ENCODE assay signal across 9 cellular contexts in genomic region chr11:123188508-123189165, GRCh38. TPM values are rescaled to one million over a fixed set of nuclear protein-coding genes. Genes with fewer than 3 reads are reported as not detected.
DNase-seq lines count a peak whose midpoint lies in the region; ATAC-seq, FAIRE-seq and TF ChIP-seq lines count a peak whose summit lies in the region.
"Had no signal": no experiment of that assay in that cellular context is flagged by ENCODE, and none has a peak within 500 bp of the region (broad histone marks: within the 10 kb centered on the region; RNA-seq: fewer than 3 reads in every experiment).

No MANE protein-coding gene starts in this region.

- peaks cover 83% of the 10 kb centered on the region for H3K27me3 Mint-ChIP-seq in T-helper 17 cell

- no peak overlapping the region for H3K4me3 Mint-ChIP-seq in T-helper 17 cell

- peaks cover 54% of the 10 kb centered on the region for H3K4me1 ChIP-seq in iPS-18a (ENCODE audit: control insufficient read depth, low read depth, low read length)
- peaks cover 0 to 3% of the 10 kb centered on the region in 2 donors for H3K4me1 ChIP-seq in kidney (ENCODE audit: control insufficient read depth in 1 of 2, insufficient read depth in 1 of 2, low read depth in 1 of 2, low read length in 2 of 2)

- peak overlapping the region; percentile 34 for H3K9ac ChIP-seq in iPS-18a (ENCODE audit: low read length)
- no peak overlapping the region for H3K9ac ChIP-seq in kidney (ENCODE audit: low read length in 2 of 2)

- FAIRE-seq in HTR-8/SVneo (lab: Jason Lieb, UNC) (peak; percentile 83), kidney (lab: Jason Lieb, UNC) (no peak)
- FAIRE-seq: K562 had no signal

- H3K4me3 ChIP-seq in cardiac fibroblast (replicated peaks in 1 of 2; ENCODE audit: low read depth in 2 of 2, low read length in 2 of 2) (peak overlapping the region; percentile 26 to 32), iPS-18a (ENCODE audit: low read length) (peak overlapping the region; percentile 32), kidney (ENCODE audit: low read length in 2 of 2) (no peak overlapping the region)
- H3K4me3 ChIP-seq: K562 had no signal

- no peak for DNase-seq in HTR-8/SVneo (ENCODE audit: insufficient read length, low spot score)
- DNase-seq in cardiac fibroblast (ENCODE audit: low read depth in 2 of 2): peak; percentile 85 to 86
- peak in 32 of 49 donors; percentile 6 to 57 (median 26) for DNase-seq in substantia nigra (lab: John Stamatoyannopoulos, UW)
- no peak for DNase-seq in NCI-H1105 treated with DMSO at 0.1 percent for 48 hours (lab: John Stamatoyannopoulos, UW)
- no peak for DNase-seq in T-helper 17 cell
- DNase-seq in kidney: no peak

- intact Hi-C loops in kidney (cut with DNase I): no loop called here

- H3K36me3 ChIP-seq in iPS-18a (ENCODE audit: control insufficient read depth, low read depth, low read length) (no peaks in the 10 kb centered on the region), kidney (ENCODE audit: control insufficient read depth in 1 of 2, insufficient read depth in 2 of 2, low read length in 2 of 2) (no peaks in the 10 kb centered on the region)

- TF ChIP-seq CTCF in cardiac fibroblast (IDR thresholded peaks at IDR 0.05; ENCODE audit: low read depth, low read length) (peak; percentile 37), kidney (IDR thresholded peaks at IDR 0.05; ENCODE audit: borderline replicate concordance, extremely low read depth, insufficient read depth) (no peak)

- peaks cover 5% of the 10 kb centered on the region for H3K27me3 ChIP-seq in iPS-18a (ENCODE audit: control insufficient read depth, insufficient read depth, low read length)

- ATAC-seq in GM21619 (IDR thresholded peaks at IDR 0.05; ENCODE audit: unreplicated experiment) (no peak), T-helper 17 cell (no peak)
- ATAC-seq: K562 had no signal

- peaks cover 16% of the 10 kb centered on the region for H3K4me1 Mint-ChIP-seq in T-helper 17 cell

- H3K27ac ChIP-seq in iPS-18a (ENCODE audit: low read length) (no peak overlapping the region), substantia nigra (ENCODE audit: low read depth, low read length, poor library complexity, severe bottlenecking) (peak overlapping the region; percentile 6), kidney (ENCODE audit: low read depth in 2 of 2, low read length in 2 of 2) (no peak overlapping the region)

- H3K9me3 ChIP-seq in iPS-18a (ENCODE audit: control insufficient read depth, low read depth, low read length) (no peaks in the 10 kb centered on the region), T-helper 17 cell (ENCODE audit: control insufficient read depth, low read length, poor library complexity, severe bottlenecking) (no peaks in the 10 kb centered on the region), kidney (ENCODE audit: control insufficient read depth in 1 of 2, low read length in 2 of 2) (no peaks in the 10 kb centered on the region)

- peaks cover 7% of the 10 kb centered on the region for H3K36me3 Mint-ChIP-seq in T-helper 17 cell (ENCODE audit: low read depth)

- H3K27ac Mint-ChIP-seq in T-helper 17 cell: no peak overlapping the region

RNA-seq across cellular contexts. Expression of gene CLMP, which starts 6.4 kb away (rescaled TPM):
- total RNA-seq in T-helper 17 cell (under 1 TPM; 0.26 to 0.67 TPM), kidney (6.8 TPM)
- 1.2 TPM for polyA plus RNA-seq in kidney (ENCODE audit: insufficient read depth, low read depth, low replicate concordance)

Comparison
In these comparisons a context has a peak if more than half of its experiments do, and no peak if none do; other contexts are left out.
1. DNase-seq: peak in cardiac fibroblast (2 of 2) and substantia nigra (32 of 49); none in HTR-8/SVneo (single experiment), NCI-H1105 treated with DMSO at 0.1 percent for 48 hours (single experiment), T-helper 17 cell (0 of 3) and kidney (single experiment).
2. H3K4me3 ChIP-seq: peak in cardiac fibroblast (2 of 2) and iPS-18a (single experiment); none in kidney (0 of 2).